ENCODE assay signal across 22 cellular contexts in the genomic region with DNA sequence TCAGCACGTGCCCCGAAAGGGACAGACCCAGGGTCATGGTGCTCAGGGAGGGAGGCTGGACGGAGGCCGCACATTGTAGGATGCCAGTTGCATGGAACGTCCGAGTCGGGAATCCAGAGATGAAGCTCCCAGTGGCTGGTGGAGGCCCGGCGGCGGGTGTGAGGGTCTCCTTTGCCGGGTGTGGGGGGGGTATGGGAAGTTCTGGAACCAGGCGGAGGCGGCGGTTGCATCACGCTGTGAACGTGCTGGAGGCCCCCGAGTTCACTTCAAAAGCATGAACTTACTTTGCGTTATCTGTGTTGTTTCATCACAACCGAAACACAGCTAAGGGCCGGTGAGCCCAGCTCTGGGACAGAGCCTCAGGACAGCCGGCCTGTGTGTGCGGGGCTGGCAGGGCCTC.
DNase-seq lines count a peak whose midpoint lies in the region; TF ChIP-seq lines count a peak whose summit lies in the region.
"Had no signal": no experiment of that assay in that cellular context is flagged by ENCODE, and none has a peak within 500 bp of the region (broad histone marks: within the 10 kb centered on the region; RNA-seq: fewer than 3 reads in every experiment).

No MANE protein-coding gene starts in this region.

- H3K9me2 ChIP-seq in hepatocyte (replicated peaks; ENCODE audit: insufficient read depth) = no peaks in the 10 kb centered on the region

- H3K27me3 ChIP-seq in BLaER1 treated with 17β-estradiol and CSF1 and Interleukin-3, amounts not matched to agents 10 nM and 100 nM = peaks cover 0 to 56% (median 0%) of the 10 kb centered on the region in 11 experiments; a peak in 10 of 22 replicates
- H3K27me3 ChIP-seq in osteoblast (ENCODE audit: insufficient read depth, low read length) (no peaks in the 10 kb centered on the region), hepatocyte (no peaks in the 10 kb centered on the region)
- H3K27me3 ChIP-seq: SJSA1 had no signal

- H3K4me1 ChIP-seq in BLaER1 treated with 17β-estradiol and CSF1 and Interleukin-3, amounts not matched to agents 10 nM and 100 nM = peaks cover 70 to 99% (median 91%) of the 10 kb centered on the region in 10 experiments
- H3K4me1 ChIP-seq in osteoblast (ENCODE audit: insufficient read depth, low read length) (no peaks in the 10 kb centered on the region), hepatocyte (ENCODE audit: insufficient read depth) (no peaks in the 10 kb centered on the region)
- H3K4me1 ChIP-seq: HAP-1, SJSA1 had no signal

- H3K36me3 Mint-ChIP-seq in chondrocyte (ENCODE audit: low read depth) = peaks cover 11% of the 10 kb centered on the region

- H2AFZ ChIP-seq in osteoblast (ENCODE audit: low read length) (no peak overlapping the region), hepatocyte (no peak overlapping the region)
- H2AFZ ChIP-seq: GM23248 had no signal

- no peak overlapping the region for H3K4me3 ChIP-seq in BLaER1 treated with 17β-estradiol and CSF1 and Interleukin-3, amounts not matched to agents 10 nM and 100 nM
- H3K4me3 ChIP-seq in osteoblast (ENCODE audit: insufficient read depth, low read length) (no peak overlapping the region), hepatocyte (no peak overlapping the region)
- H3K4me3 ChIP-seq: GM23248, HAP-1, SJSA1 had no signal

- H3K9me3 ChIP-seq in BLaER1 treated with 17β-estradiol and CSF1 and Interleukin-3, amounts not matched to agents 10 nM and 100 nM (replicated peaks in 1 of 11) = no peaks in the 10 kb centered on the region
- H3K9me3 ChIP-seq in osteoblast (ENCODE audit: low read depth, low read length) (no peaks in the 10 kb centered on the region), hepatocyte (ENCODE audit: low read depth) (no peaks in the 10 kb centered on the region)
- H3K9me3 ChIP-seq: HAP-1, SJSA1 had no signal

- H3K4me3 Mint-ChIP-seq in chondrocyte (ENCODE audit: unreplicated experiment) = no peak overlapping the region
- H3K4me3 Mint-ChIP-seq: CD4-positive, alpha-beta memory T cell had no signal

- WGBS in hepatocyte (ENCODE audit: low lambda C conversion rate, missing lambda C conversion rate) = 91% methylated on average over 14 of the region's 22 CpGs

- no peak for TF ChIP-seq CTCF in chondrocyte (IDR thresholded peaks at IDR 0.05)
- TF ChIP-seq CTCF in osteoblast (IDR thresholded peaks at IDR 0.05; ENCODE audit: extremely low read depth, low read depth, low read length) = no peak
- TF ChIP-seq CTCF in hepatocyte (IDR thresholded peaks at IDR 0.05; ENCODE audit: poor library complexity) = no peak

- peaks cover 0 to 69% (median 13%) of the 10 kb centered on the region in 11 experiments; a peak in 14 of 22 replicates for H4K20me1 ChIP-seq in BLaER1 treated with 17β-estradiol and CSF1 and Interleukin-3, amounts not matched to agents 10 nM and 100 nM
- H4K20me1 ChIP-seq in osteoblast (ENCODE audit: insufficient read depth, low read length) (peaks cover 2% of the 10 kb centered on the region), hepatocyte (ENCODE audit: insufficient read depth, poor library complexity, severe bottlenecking) (no peaks in the 10 kb centered on the region)

- no peaks in the 10 kb centered on the region for H3K27me3 Mint-ChIP-seq in chondrocyte (ENCODE audit: low read depth)
- H3K27me3 Mint-ChIP-seq: CD4-positive, alpha-beta memory T cell had no signal

- H3K9ac ChIP-seq in BLaER1 treated with 17β-estradiol and CSF1 and Interleukin-3, amounts not matched to agents 10 nM and 100 nM = peak overlapping the region in 3 of 11 experiments; percentile 77 to 80 (median 79); a peak in 5 of 22 replicates
- H3K9ac ChIP-seq: GM23248 had no signal

- peak; percentile 11 for DNase-seq in activated CD8-positive, alpha-beta memory T cell treated with anti-CD3 and anti-CD28 coated beads, Interleukin-2, amount 50 U/mL, for 4 hours
- no peak for DNase-seq in activated CD8-positive, alpha-beta memory T cell treated with anti-CD3 and anti-CD28 coated beads, Interleukin-2, amount 50 U/mL, for 48 hours
- DNase-seq in chondrocyte (ENCODE audit: low spot score) = peak; percentile 80
- peak; percentile 68 for DNase-seq in osteoblast (ENCODE audit: insufficient read length, low spot score, missing footprints)
- no peak for DNase-seq in nucleus accumbens (lab: John Stamatoyannopoulos, UW)
- no peak for DNase-seq in hepatocyte (ENCODE audit: low spot score)
- no peak for DNase-seq in activated CD4-positive, alpha-beta T cell treated with anti-CD3 and anti-CD28 coated beads, Interleukin-2, amount 50 U/mL, for 1 hour
- DNase-seq: CD4-positive, alpha-beta memory T cell; COR-L47; GM23248; KBM-7; MV-4-11; NCI-H1105; NCI-H1436 treated with DMSO at 0.1 percent for 48 hours; NCI-H187 treated with DMSO at 0.1 percent for 48 hours; NCI-H2107; NCI-H524; NCI-H774 had no signal

- H3K27ac Mint-ChIP-seq in chondrocyte (ENCODE audit: unreplicated experiment) = no peak overlapping the region
- H3K27ac Mint-ChIP-seq: CD4-positive, alpha-beta memory T cell had no signal

- H3K79me2 ChIP-seq in osteoblast (ENCODE audit: insufficient read depth, low read length) = no peaks in the 10 kb centered on the region
- H3K79me2 ChIP-seq in hepatocyte = no peaks in the 10 kb centered on the region

- H3K4me2 ChIP-seq in BLaER1 treated with 17β-estradiol and CSF1 and Interleukin-3, amounts not matched to agents 10 nM and 100 nM = peak overlapping the region in 9 of 11 experiments; percentile 69 to 100 (median 94); a peak in 17 of 22 replicates
- H3K4me2 ChIP-seq in osteoblast (ENCODE audit: insufficient read depth, low read length) (no peak overlapping the region), hepatocyte (no peak overlapping the region)

- peak overlapping the region in 4 of 11 experiments; percentile 80 to 87 (median 84); a peak in 5 of 22 replicates for H3K27ac ChIP-seq in BLaER1 treated with 17β-estradiol and CSF1 and Interleukin-3, amounts not matched to agents 10 nM and 100 nM
- H3K27ac ChIP-seq in osteoblast (ENCODE audit: low read depth, low read length) = no peak overlapping the region
- no peak overlapping the region for H3K27ac ChIP-seq in hepatocyte
- H3K27ac ChIP-seq: 22Rv1, GM23248, SJSA1 had no signal

- H3K4me1 Mint-ChIP-seq in chondrocyte (ENCODE audit: low read depth) = no peaks in the 10 kb centered on the region

- no peaks in the 10 kb centered on the region for H3K9me3 Mint-ChIP-seq in chondrocyte (ENCODE audit: low read depth)
- H3K9me3 Mint-ChIP-seq: CD4-positive, alpha-beta memory T cell had no signal

- peaks cover 0 to 6% (median 0%) of the 10 kb centered on the region in 11 experiments; a peak in 3 of 22 replicates for H3K36me3 ChIP-seq in BLaER1 treated with 17β-estradiol and CSF1 and Interleukin-3, amounts not matched to agents 10 nM and 100 nM
- no peaks in the 10 kb centered on the region for H3K36me3 ChIP-seq in osteoblast (ENCODE audit: insufficient read depth, low read length)
- H3K36me3 ChIP-seq in hepatocyte (replicated peaks; ENCODE audit: insufficient read depth, low read depth) = no peaks in the 10 kb centered on the region
- H3K36me3 ChIP-seq: HAP-1, SJSA1 had no signal

Comparison
In these comparisons a context has a peak if more than half of its experiments do, and no peak if none do; other contexts are left out.
1. DNase-seq: peak in activated CD8-positive, alpha-beta memory T cell treated with anti-CD3 and anti-CD28 coated beads, Interleukin-2, amount 50 U/mL, for 4 hours (single experiment), chondrocyte (single experiment) and osteoblast (single experiment); none in activated CD8-positive, alpha-beta memory T cell treated with anti-CD3 and anti-CD28 coated beads, Interleukin-2, amount 50 U/mL, for 48 hours (single experiment), nucleus accumbens (0 of 56), hepatocyte (single experiment) and activated CD4-positive, alpha-beta T cell treated with anti-CD3 and anti-CD28 coated beads, Interleukin-2, amount 50 U/mL, for 1 hour (single experiment).
2. H3K4me2 ChIP-seq: peak in BLaER1 treated with 17β-estradiol and CSF1 and Interleukin-3, amounts not matched to agents 10 nM and 100 nM (9 of 11); none in osteoblast (single experiment) and hepatocyte (single experiment).